In genomic region chr7:21923663-21924062, GRCh38 we compare ENCODE assay signal across 13 cellular contexts. TPM values are rescaled to one million over a fixed set of nuclear protein-coding genes. Genes with fewer than 3 reads are reported as not detected.
DNase-seq lines count a peak whose midpoint lies in the region; ATAC-seq and TF ChIP-seq lines count a peak whose summit lies in the region.
"Had no signal": no experiment of that assay in that cellular context is flagged by ENCODE, and none has a peak within 500 bp of the region (broad histone marks: within the 10 kb centered on the region; RNA-seq: fewer than 3 reads in every experiment).

No MANE protein-coding gene starts in this region.

- TF ChIP-seq CTCF in heart right ventricle (IDR thresholded peaks at IDR 0.05) (no peak), glutamatergic neuron (IDR thresholded peaks at IDR 0.05; ENCODE audit: partially characterized antibody, unreplicated experiment) (no peak)

- peak; percentile 97 for DNase-seq in DMS153 (lab: John Stamatoyannopoulos, UW)
- peak; percentile 81 for DNase-seq in NCI-H1105 (lab: John Stamatoyannopoulos, UW)
- DNase-seq in NCI-H82 treated with DMSO at 0.1 percent for 48 hours (lab: John Stamatoyannopoulos, UW; ENCODE audit: unreplicated experiment): peak; percentile 95
- DNase-seq in heart right ventricle: peak in 1 of 2 donors; percentile 48
- no peak for DNase-seq in glutamatergic neuron
- DNase-seq in ureter (ENCODE audit: low spot score): no peak
- no peak for DNase-seq in NCI-H1694 treated with DMSO at 0.1 percent for 48 hours (lab: John Stamatoyannopoulos, UW)
- DNase-seq: activated T-cell treated with anti-CD3 and anti-CD28 coated beads for 4 hours, AML-193, caudate nucleus, left lung, posterior cingulate gyrus had no signal

- intact Hi-C loops in heart right ventricle (cut with DNase I): loop anchor here in 1 of 10 donors (2.0 kb wide), 1 partner anchor 19 kb away; no protein-coding TSS in a partner anchor

- H3K4me1 Mint-ChIP-seq in glutamatergic neuron (ENCODE audit: low read depth, unreplicated experiment): no peaks in the 10 kb centered on the region

- H3K27me3 Mint-ChIP-seq in glutamatergic neuron (ENCODE audit: unreplicated experiment): peaks cover 2% of the 10 kb centered on the region

- H3K27ac ChIP-seq in heart right ventricle: peak overlapping the region in 6 of 10 donors; percentile 13 to 57 (median 44)
- H3K27ac ChIP-seq: left lung had no signal

- H3K36me3 Mint-ChIP-seq in glutamatergic neuron (ENCODE audit: unreplicated experiment): peaks cover 2% of the 10 kb centered on the region

- H3K9me3 ChIP-seq in heart right ventricle: peaks cover 0 to 7% (median 0%) of the 10 kb centered on the region in 11 donors
- H3K9me3 ChIP-seq: left lung had no signal

- ATAC-seq in heart right ventricle: peak; percentile 71 to 95 (median 85)
- ATAC-seq in HG02884 (IDR thresholded peaks at IDR 0.05; ENCODE audit: unreplicated experiment): no peak
- ATAC-seq: left lung had no signal

- H3K4me1 ChIP-seq in heart right ventricle: peaks cover 0 to 50% (median 12%) of the 10 kb centered on the region in 9 donors
- H3K4me1 ChIP-seq: left lung had no signal

- peaks cover 2% of the 10 kb centered on the region for H3K9me3 Mint-ChIP-seq in glutamatergic neuron (ENCODE audit: unreplicated experiment)

- no peak overlapping the region for H3K4me3 Mint-ChIP-seq in glutamatergic neuron (ENCODE audit: unreplicated experiment)

- H3K36me3 ChIP-seq in heart right ventricle: no peaks in the 10 kb centered on the region
- H3K36me3 ChIP-seq: left lung had no signal

- H3K27ac Mint-ChIP-seq in glutamatergic neuron (ENCODE audit: unreplicated experiment): no peak overlapping the region

- H3K27me3 ChIP-seq in heart right ventricle: no peaks in the 10 kb centered on the region
- H3K27me3 ChIP-seq: left lung had no signal

- H3K4me3 ChIP-seq in heart right ventricle: no peak overlapping the region
- H3K4me3 ChIP-seq: left lung had no signal

- WGBS in heart right ventricle, 2 donors: 38% methylated on average over 2 of the region's 2 CpGs

RNA-seq across cellular contexts. Expression of gene CDCA7L, which starts 22.0 kb away (rescaled TPM):
- total RNA-seq in heart right ventricle (10 to 100 TPM; 31.2 to 59.1 (median 43.8) TPM), glutamatergic neuron (ENCODE audit: unreplicated experiment) (6.1 TPM), ureter (12.0 TPM)
- 10 to 100 TPM; 10.6 to 19.0 TPM for polyA plus RNA-seq in heart right ventricle

Comparison
In these comparisons a context has a peak if more than half of its experiments do, and no peak if none do; other contexts are left out.
1. DNase-seq: peak in DMS153 (single experiment), NCI-H1105 (single experiment) and NCI-H82 treated with DMSO at 0.1 percent for 48 hours (single experiment); none in glutamatergic neuron (single experiment), ureter (single experiment) and NCI-H1694 treated with DMSO at 0.1 percent for 48 hours (single experiment).